Comparison of ENCODE assay signal across 22 cellular contexts in the genomic region with DNA sequence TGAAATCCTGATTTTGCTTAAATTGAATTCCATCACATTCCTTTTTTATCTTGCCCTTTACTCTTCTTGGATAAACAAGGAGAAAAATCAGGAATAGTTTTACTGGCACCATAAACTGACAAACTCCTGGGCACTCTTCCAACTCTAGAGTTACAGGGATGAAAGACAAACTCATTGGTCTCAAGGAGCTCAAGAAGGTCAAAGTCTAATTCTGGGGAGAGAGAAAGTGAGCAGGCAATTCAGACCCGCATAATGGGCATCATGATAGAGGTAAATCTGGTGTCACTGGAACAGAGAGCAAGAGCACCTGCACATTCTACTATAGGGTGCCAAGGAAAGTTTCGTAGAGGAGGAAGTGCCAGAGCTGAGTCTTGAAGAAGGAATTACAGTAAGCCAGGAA.
"Had no signal": no experiment of that assay in that cellular context is flagged by ENCODE, and none has a peak within 500 bp of the region (broad histone marks: within the 10 kb centered on the region; RNA-seq: fewer than 3 reads in every experiment).

No MANE protein-coding gene starts in this region.

- H3K9me3 Mint-ChIP-seq: activated CD4-positive, alpha-beta memory T cell treated with anti-CD3 and anti-CD28 coated beads for 36 hours; activated naive CD4-positive, alpha-beta T cell treated with anti-CD3 and anti-CD28 coated beads for 36 hours; activated naive CD8-positive, alpha-beta T cell treated with anti-CD3 and anti-CD28 coated beads, Interleukin-2, amount 10 ng/mL, durations not matched to agents 7 days and 5 days; central memory CD8-positive, alpha-beta T cell; stimulated activated memory B cell treated with anti-CD40 and anti-IgM and Interleukin-4, amounts not matched to agents 10 μg/mL and 1 μg/mL and 100 μg/mL, for 72 hours had no signal

- H3K27me3 ChIP-seq: breast epithelium, stomach had no signal

- H3K4me3 Mint-ChIP-seq: activated CD4-positive, alpha-beta memory T cell treated with anti-CD3 and anti-CD28 coated beads for 36 hours; activated naive CD4-positive, alpha-beta T cell treated with anti-CD3 and anti-CD28 coated beads for 36 hours; activated naive CD8-positive, alpha-beta T cell treated with anti-CD3 and anti-CD28 coated beads, Interleukin-2, amount 10 ng/mL, durations not matched to agents 7 days and 5 days; central memory CD8-positive, alpha-beta T cell; stimulated activated memory B cell treated with anti-CD40 and anti-IgM and Interleukin-4, amounts not matched to agents 10 μg/mL and 1 μg/mL and 100 μg/mL, for 72 hours; T-helper 17 cell had no signal

- H3K9me3 ChIP-seq: breast epithelium, left ventricle myocardium inferior, stomach had no signal

- H3K4me1 ChIP-seq: breast epithelium, left ventricle myocardium inferior had no signal

- ATAC-seq: sciatic nerve, T-helper 17 cell had no signal

- H3K4me1 Mint-ChIP-seq: activated naive CD8-positive, alpha-beta T cell treated with anti-CD3 and anti-CD28 coated beads, Interleukin-2, amount 10 ng/mL, durations not matched to agents 7 days and 5 days; central memory CD8-positive, alpha-beta T cell; stimulated activated memory B cell treated with anti-CD40 and anti-IgM and Interleukin-4, amounts not matched to agents 10 μg/mL and 1 μg/mL and 100 μg/mL, for 72 hours; T-helper 17 cell had no signal

- H3K27ac Mint-ChIP-seq: activated CD4-positive, alpha-beta memory T cell treated with anti-CD3 and anti-CD28 coated beads for 36 hours; activated naive CD4-positive, alpha-beta T cell treated with anti-CD3 and anti-CD28 coated beads for 36 hours; activated naive CD8-positive, alpha-beta T cell treated with anti-CD3 and anti-CD28 coated beads, Interleukin-2, amount 10 ng/mL, durations not matched to agents 7 days and 5 days; stimulated activated memory B cell treated with anti-CD40 and anti-IgM and Interleukin-4, amounts not matched to agents 10 μg/mL and 1 μg/mL and 100 μg/mL, for 72 hours; T-helper 17 cell had no signal

- H3K27me3 Mint-ChIP-seq: central memory CD8-positive, alpha-beta T cell; T-helper 17 cell had no signal

- H3K36me3 ChIP-seq: breast epithelium, left ventricle myocardium inferior, stomach had no signal

- H3K4me3 ChIP-seq: breast epithelium, coronary artery, left ventricle myocardium inferior, smooth muscle cell, stomach had no signal

- H3K36me3 Mint-ChIP-seq: activated CD4-positive, alpha-beta memory T cell treated with anti-CD3 and anti-CD28 coated beads for 36 hours; activated naive CD8-positive, alpha-beta T cell treated with anti-CD3 and anti-CD28 coated beads, Interleukin-2, amount 10 ng/mL, durations not matched to agents 7 days and 5 days; stimulated activated memory B cell treated with anti-CD40 and anti-IgM and Interleukin-4, amounts not matched to agents 10 μg/mL and 1 μg/mL and 100 μg/mL, for 72 hours had no signal

- H3K27ac ChIP-seq: breast epithelium, coronary artery, epithelial cell of prostate, left ventricle myocardium inferior, stomach had no signal

- DNase-seq: activated CD4-positive, alpha-beta memory T cell treated with anti-CD3 and anti-CD28 coated beads for 36 hours; activated CD4-positive, alpha-beta T cell treated with anti-CD3 and anti-CD28 coated beads for 48 hours; activated naive CD4-positive, alpha-beta T cell treated with anti-CD3 and anti-CD28 coated beads for 36 hours; activated naive CD8-positive, alpha-beta T cell treated with anti-CD3 and anti-CD28 coated beads, Interleukin-2, amount 10 ng/mL, durations not matched to agents 7 days and 5 days; activated T-cell treated with anti-CD3 and anti-CD28 coated beads, Interleukin-2, amount 50 U/mL, for 48 hours; amniotic stem cell; kidney glomerular epithelial cell; left ventricle myocardium inferior; midbrain; nucleus accumbens; stimulated activated CD4-positive, alpha-beta T cell treated with anti-CD3 and anti-CD28 coated beads, Interleukin-15, amount 100 ng/mL, for 24 hours; stomach; SW 1271; T-helper 17 cell; trophoblast cell had no signal
